ENCODE assay signal across 8 cellular contexts in genomic region chr1:114780344-114781226, GRCh38. TPM values are rescaled to one million over a fixed set of nuclear protein-coding genes. Genes with fewer than 3 reads are reported as not detected.
A peak's percentile ranks its signal among the peaks of the same experiment; 100 is the strongest.
DNase-seq lines count a peak whose midpoint lies in the region; ATAC-seq and TF ChIP-seq lines count a peak whose summit lies in the region.

Gene SIKE1 (minus strand): TSS chr1:114780685. CDS start chr1:114780607, 78 bp downstream.

- H3K18ac ChIP-seq in mesendoderm (ENCODE audit: low read length): no peak within 1 kb of the TSS

- no peak within 1 kb of the TSS for H2AK5ac ChIP-seq in mesendoderm (ENCODE audit: low read length)

- peak within 1 kb of the TSS; percentile 67 for H2BK5ac ChIP-seq in mesendoderm (ENCODE audit: low read length)

- TF ChIP-seq CTCF in endodermal cell (conservative IDR thresholded peaks at IDR 0.05): peak; percentile 7

- peaks cover 2% of the 10 kb centered on the region for H3K79me1 ChIP-seq in mesendoderm (ENCODE audit: low read length)

- H3K27ac ChIP-seq in endodermal cell (ENCODE audit: low read depth, low read length) (peak within 1 kb of the TSS; percentile 83), mesendoderm (ENCODE audit: low read depth, low read length) (peak within 1 kb of the TSS; percentile 90)

- peak within 1 kb of the TSS; percentile 97 for H3K4me2 ChIP-seq in mesendoderm (ENCODE audit: low read length)

- ATAC-seq in GM21381 (IDR thresholded peaks at IDR 0.05; ENCODE audit: unreplicated experiment): peak; percentile 98
- ATAC-seq in activated CD8-positive, alpha-beta memory T cell treated with anti-CD3 and anti-CD28 coated beads, Interleukin-2, amount 10 ng/mL, durations not matched to agents 7 days and 5 days: peak; percentile 98

- peaks cover 5% of the 10 kb centered on the region for H3K79me2 ChIP-seq in mesendoderm (ENCODE audit: control insufficient read depth, insufficient read depth, low read length)

- no peaks in the 10 kb centered on the region for H3K4me1 ChIP-seq in endodermal cell (ENCODE audit: control insufficient read depth, insufficient read depth, low read length)
- H3K4me1 ChIP-seq in mesendoderm (ENCODE audit: control insufficient read depth, low read depth, low read length): no peaks in the 10 kb centered on the region

- H3K4me1 Mint-ChIP-seq in activated CD8-positive, alpha-beta memory T cell treated with anti-CD3 and anti-CD28 coated beads, Interleukin-2, amount 10 ng/mL, durations not matched to agents 7 days and 5 days: peaks cover 22% of the 10 kb centered on the region
- no peaks in the 10 kb centered on the region for H3K4me1 Mint-ChIP-seq in endodermal cell

- peaks cover 31% of the 10 kb centered on the region for H3K36me3 Mint-ChIP-seq in activated CD8-positive, alpha-beta memory T cell treated with anti-CD3 and anti-CD28 coated beads, Interleukin-2, amount 10 ng/mL, durations not matched to agents 7 days and 5 days
- H3K36me3 Mint-ChIP-seq in endodermal cell (ENCODE audit: low read depth): peaks cover 28% of the 10 kb centered on the region

- peaks cover 16% of the 10 kb centered on the region for H3K27me3 Mint-ChIP-seq in activated CD8-positive, alpha-beta memory T cell treated with anti-CD3 and anti-CD28 coated beads, Interleukin-2, amount 10 ng/mL, durations not matched to agents 7 days and 5 days
- peaks cover 39% of the 10 kb centered on the region for H3K27me3 Mint-ChIP-seq in endodermal cell (ENCODE audit: insufficient read depth)

- H3K36me3 ChIP-seq in endodermal cell (ENCODE audit: control insufficient read depth, insufficient read depth, low read length): peaks cover 32% of the 10 kb centered on the region
- no peaks in the 10 kb centered on the region for H3K36me3 ChIP-seq in mesendoderm (ENCODE audit: control insufficient read depth, insufficient read depth, low read length)

- WGBS in endodermal cell (ENCODE audit: insufficient coverage in 1 of 2, insufficient read length in 1 of 2), 2 experiments: 24 to 25% methylated on average over 41 to 53 of the region's 53 CpGs
- WGBS in mesendoderm (ENCODE audit: extremely low coverage, insufficient coverage, low lambda C conversion rate): no CpG with 5 or more reads among the region's 53 CpGs

- H4K8ac ChIP-seq in mesendoderm (ENCODE audit: low read depth, low read length): no peak within 1 kb of the TSS

- H2BK15ac ChIP-seq in mesendoderm (replicated peaks; ENCODE audit: low read depth): no peak within 1 kb of the TSS

- H3K9me3 ChIP-seq in endodermal cell (ENCODE audit: control insufficient read depth, low read length): no peaks in the 10 kb centered on the region

- H3K27me3 ChIP-seq in endodermal cell (ENCODE audit: control insufficient read depth, insufficient read depth, low read length, poor library complexity, severe bottlenecking) (peaks cover 36% of the 10 kb centered on the region), mesendoderm (ENCODE audit: insufficient read depth, low read length, poor library complexity) (no peaks in the 10 kb centered on the region)

- peak within 1 kb of the TSS; percentile 99 for H3K27ac Mint-ChIP-seq in activated CD8-positive, alpha-beta memory T cell treated with anti-CD3 and anti-CD28 coated beads, Interleukin-2, amount 10 ng/mL, durations not matched to agents 7 days and 5 days
- H3K27ac Mint-ChIP-seq in endodermal cell: peak within 1 kb of the TSS; percentile 99

- no peaks in the 10 kb centered on the region for H3K9me3 Mint-ChIP-seq in activated CD8-positive, alpha-beta memory T cell treated with anti-CD3 and anti-CD28 coated beads, Interleukin-2, amount 10 ng/mL, durations not matched to agents 7 days and 5 days (ENCODE audit: low read depth)
- H3K9me3 Mint-ChIP-seq in endodermal cell: peaks cover 6% of the 10 kb centered on the region

- no peak within 1 kb of the TSS for H3K23ac ChIP-seq in mesendoderm (ENCODE audit: low read length)

- peak; percentile 90 for DNase-seq in COR-L47 (lab: John Stamatoyannopoulos, UW)
- peak; percentile 11 to 93 (median 84) for DNase-seq in HUDEP-2 (lab: John Stamatoyannopoulos, UW; ENCODE audit: unreplicated experiment in 76 of 76)
- peak; percentile 85 for DNase-seq in NOMO-1 treated with dmso at 0.1 percent for 144 hours (lab: John Stamatoyannopoulos, UW; ENCODE audit: unreplicated experiment)
- peak; percentile 98 for DNase-seq in activated CD8-positive, alpha-beta memory T cell treated with anti-CD3 and anti-CD28 coated beads, Interleukin-2, amount 10 ng/mL, durations not matched to agents 7 days and 5 days
- peak; percentile 98 for DNase-seq in endodermal cell
- DNase-seq in mesendoderm: peak; percentile 98
- DNase-seq in stimulated activated CD8-positive, alpha-beta memory T cell treated with anti-CD3 and anti-CD28 coated beads, Interleukin-15, amount 100 ng/mL, for 1 hour (ENCODE audit: low read depth): peak; percentile 89

- H3K9ac ChIP-seq in endodermal cell (ENCODE audit: extremely low read depth, low read length, poor library complexity, severe bottlenecking): peak within 1 kb of the TSS; percentile 93
- H3K9ac ChIP-seq in mesendoderm (ENCODE audit: low read length): peak within 1 kb of the TSS; percentile 96

- H3K56ac ChIP-seq in mesendoderm (ENCODE audit: low read length): peak within 1 kb of the TSS; percentile 99

- H3K4me3 Mint-ChIP-seq in activated CD8-positive, alpha-beta memory T cell treated with anti-CD3 and anti-CD28 coated beads, Interleukin-2, amount 10 ng/mL, durations not matched to agents 7 days and 5 days: peak within 1 kb of the TSS; percentile 100
- H3K4me3 Mint-ChIP-seq in endodermal cell: peak within 1 kb of the TSS; percentile 100

- peak within 1 kb of the TSS; percentile 58 for H3K4ac ChIP-seq in mesendoderm (ENCODE audit: low read depth, low read length)

- H4K5ac ChIP-seq in mesendoderm (ENCODE audit: low read length): peak within 1 kb of the TSS; percentile 95

- CTCF ChIA-PET in activated CD8-positive, alpha-beta memory T cell treated with anti-CD3 and anti-CD28 coated beads, Interleukin-2, amount 10 ng/mL, durations not matched to agents 7 days and 5 days (lab: Charles Lee): interaction anchor here (1.2 kb wide), 1 partner anchor 16 kb away, joined by 3 read pairs; no protein-coding TSS in a partner anchor

- peak within 1 kb of the TSS; percentile 99 for H3K4me3 ChIP-seq in endodermal cell (ENCODE audit: low read length)
- H3K4me3 ChIP-seq in mesendoderm (ENCODE audit: low read length): peak within 1 kb of the TSS; percentile 91

- no peak within 1 kb of the TSS for H2BK120ac ChIP-seq in mesendoderm (ENCODE audit: low read depth, low read length)

RNA-seq across cellular contexts. Expression of gene SIKE1, which starts in this region (rescaled TPM):
- total RNA-seq in activated CD8-positive, alpha-beta memory T cell treated with anti-CD3 and anti-CD28 coated beads, Interleukin-2, amount 10 ng/mL, durations not matched to agents 7 days and 5 days: 10 to 100 TPM; 62.7 to 71.0 TPM
- total RNA-seq in endodermal cell: 10 to 100 TPM; 69.0 to 72.2 TPM
- polyA plus RNA-seq in endodermal cell (2013, experiment 1 of 2): 48.4 TPM
- polyA plus RNA-seq in endodermal cell (2013, experiment 2 of 2): 46.5 TPM
- polyA plus RNA-seq in mesendoderm (2013, experiment 1 of 2): 36.6 TPM
- 39.3 TPM for polyA plus RNA-seq in mesendoderm (2013, experiment 2 of 2)

Comparison
In these comparisons a context has a peak if more than half of its experiments do, and no peak if none do; other contexts are left out.
1. Peak in every context shown above with its lines: DNase-seq, ATAC-seq, H3K4me3 ChIP-seq and H3K27ac ChIP-seq.